In the genomic region with DNA sequence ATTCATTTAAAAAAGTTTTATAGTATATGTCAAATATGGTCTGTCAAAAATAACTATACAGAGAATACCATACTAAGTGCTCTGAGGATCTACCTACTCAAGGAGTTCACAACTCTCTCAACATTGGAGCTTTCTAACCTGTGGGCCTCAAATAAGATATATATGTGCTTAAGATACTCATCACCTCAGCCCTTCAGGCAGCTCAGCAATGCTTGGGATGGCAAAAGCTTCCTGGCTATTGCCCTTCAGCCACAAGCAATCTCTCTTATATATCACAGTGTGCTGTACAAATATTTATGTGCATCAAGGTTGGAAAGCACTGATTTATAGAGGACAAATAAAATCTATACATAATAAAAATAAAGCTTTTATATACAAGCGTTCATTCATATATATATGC, we compare ENCODE assay signal across 8 cellular contexts.
"Had no signal": no experiment of that assay in that cellular context is flagged by ENCODE, and none has a peak within 500 bp of the region (broad histone marks: within the 10 kb centered on the region; RNA-seq: fewer than 3 reads in every experiment).

No MANE protein-coding gene starts in this region.

- H3K9me3 ChIP-seq: HAP-1 had no signal

- H3K4me3 Mint-ChIP-seq: GM23338, H9, HFFc6 had no signal

- H3K4me1 ChIP-seq: HAP-1 had no signal

- H3K4me3 ChIP-seq: GM23248, GM23338, HAP-1 had no signal

- H3K27ac Mint-ChIP-seq: GM23338, H9, HFFc6 had no signal

- DNase-seq: GM23248, GOT3, H7, H9, HCEC 1CT, HFFc6 had no signal

- H3K9me3 Mint-ChIP-seq: GM23338, H9, HFFc6 had no signal

- H3K4me1 Mint-ChIP-seq: GM23338, H9 had no signal

- H3K27ac ChIP-seq: GM23248 had no signal
